ENCODE assay signal across 8 cellular contexts in the genomic region with DNA sequence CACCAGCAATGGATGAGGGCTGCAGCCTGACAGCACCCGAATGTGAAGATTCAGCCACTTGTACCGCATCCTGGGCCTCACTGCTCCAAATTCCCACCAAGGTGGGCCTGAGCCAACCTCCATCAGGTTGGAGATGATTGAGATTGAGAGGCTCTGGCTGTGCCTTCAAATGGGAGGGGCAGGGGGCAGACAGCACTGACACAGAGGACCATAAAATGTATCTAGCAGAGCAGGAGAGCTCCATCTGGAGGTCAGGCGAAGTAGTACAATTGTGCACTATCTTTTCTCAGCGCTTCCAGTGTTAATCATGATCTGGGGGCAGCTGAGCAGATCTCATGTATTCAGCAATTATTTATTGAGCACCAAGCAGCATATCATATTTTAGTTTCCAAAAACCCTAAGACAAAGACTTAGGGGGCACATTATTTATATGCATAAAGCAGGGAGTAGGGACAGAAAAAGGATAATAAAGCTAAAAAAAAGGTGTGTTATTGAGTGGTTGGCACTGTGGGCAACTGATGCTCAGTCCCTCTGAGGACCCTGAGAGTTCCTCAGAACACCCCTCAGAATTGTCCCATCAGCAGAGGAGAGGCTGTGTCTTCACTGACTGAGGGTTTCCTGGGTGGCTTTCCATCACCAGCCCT. TPM values are rescaled to one million over a fixed set of nuclear protein-coding genes. Genes with fewer than 3 reads are reported as not detected.
DNase-seq lines count a peak whose midpoint lies in the region; FAIRE-seq and TF ChIP-seq lines count a peak whose summit lies in the region.

No MANE protein-coding gene starts in this region.

- H3K36me3 ChIP-seq in brain microvascular endothelial cell (replicated peaks), result no peaks in the 10 kb centered on the region

- no peak for FAIRE-seq in H54 (lab: Jason Lieb, UNC)

- TF ChIP-seq POLR2A in H54 (IDR thresholded peaks at IDR 0.05; ENCODE audit: low read depth, low read length), result no peak

- H3K27ac ChIP-seq in brain microvascular endothelial cell, result no peak overlapping the region

- in situ Hi-C loops in brain microvascular endothelial cell (cut with HindIII; ENCODE audit: low pct_ligation_motif_present, low sequenced_read_pairs), result no loop called here

- no peaks in the 10 kb centered on the region for H3K27me3 ChIP-seq in brain microvascular endothelial cell (replicated peaks)

- H3K4me3 ChIP-seq in brain microvascular endothelial cell (ENCODE audit: low read depth, low read length), result no peak overlapping the region

- TF ChIP-seq CTCF in brain microvascular endothelial cell (IDR thresholded peaks at IDR 0.05; ENCODE audit: low read depth, low read length, missing control alignments), result peak; percentile 87

- DNase-seq in NCI-H2029 (lab: John Stamatoyannopoulos, UW) (peak; percentile 15), NCI-H2029 treated with DMSO at 0.1 percent for 48 hours (lab: John Stamatoyannopoulos, UW) (no peak), H54 (ENCODE audit: insufficient read length, low spot score) (peak; percentile 19), LHCN-M2 (ENCODE audit: low read depth) (peak; percentile 58), T-helper 9 cell (peak; percentile 14), brain microvascular endothelial cell (peak; percentile 60), left kidney (ENCODE audit: low read depth, low spot score) (peak; percentile 62)
- DNase-seq in stimulated activated CD8-positive, alpha-beta memory T cell treated with anti-CD3 and anti-CD28 coated beads, Interleukin-15, amount 100 ng/mL, for 48 hours (ENCODE audit: low read depth in 2 of 2), result peak; percentile 22 to 28

RNA-seq across cellular contexts. Expression of a gene that starts 31.6 kb away (rescaled TPM):
- total RNA-seq in LHCN-M2 (2014; rRNA removed), result not detected in 2 replicates
- not detected for polyA plus RNA-seq in LHCN-M2 (2012)
